8 cellular contexts compared by ENCODE assay signal in the genomic region with DNA sequence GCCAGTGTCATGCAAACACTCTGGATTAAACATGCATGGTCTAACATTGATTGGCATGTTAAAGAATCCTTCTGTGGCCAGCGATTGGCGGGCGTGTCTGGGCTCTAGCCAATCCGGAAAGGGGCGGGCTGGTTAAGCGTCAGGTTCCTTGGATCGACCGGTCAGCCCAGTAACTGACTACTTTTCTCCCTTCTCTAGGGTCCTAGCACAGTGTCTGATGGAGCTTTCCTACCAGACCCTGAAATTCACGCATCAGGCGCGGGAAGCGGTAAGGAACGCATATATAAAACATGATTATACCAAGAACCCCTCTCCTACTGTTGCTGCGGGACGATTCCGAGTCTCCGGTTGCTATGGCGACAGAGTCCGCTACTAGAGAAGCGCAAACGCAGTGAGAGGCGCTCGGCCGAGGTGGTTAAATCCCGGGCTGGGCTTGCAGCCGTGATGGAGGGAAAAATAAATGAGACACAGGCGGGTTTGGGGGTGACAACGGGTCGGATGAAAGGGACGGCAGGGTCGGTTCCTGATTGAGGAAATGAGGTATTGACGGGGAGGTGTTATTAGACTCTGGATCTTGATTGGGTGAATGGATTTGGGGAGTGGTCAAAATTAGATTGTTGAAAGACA. TPM values are rescaled to one million over a fixed set of nuclear protein-coding genes. Genes with fewer than 3 reads are reported as not detected.
DNase-seq lines count a peak whose midpoint lies in the region; TF ChIP-seq lines count a peak whose summit lies in the region.

No MANE protein-coding gene starts in this region.

- DNase-seq in HEK293T (ENCODE audit: extremely low spot score) (peak; percentile 83), NCI-H1694 (lab: John Stamatoyannopoulos, UW) (peak; percentile 6), ecto neural progenitor cell (ENCODE audit: low spot score) (peak; percentile 92), lower leg skin (ENCODE audit: low spot score in 2 of 2) (peak; percentile 61 to 92), NCI-H1092 (lab: John Stamatoyannopoulos, UW) (no peak)
- peak; percentile 37 to 46 for DNase-seq in activated CD4-positive, alpha-beta T cell treated with anti-CD3 and anti-CD28 coated beads for 24 hours (ENCODE audit: low read depth in 2 of 2)
- peak; percentile 47 to 50 for DNase-seq in stimulated activated CD4-positive, alpha-beta T cell treated with anti-CD3 and anti-CD28 coated beads, Interleukin-2, amount 100 ng/mL, for 48 hours

- H3K4me3 ChIP-seq in GM08714 (ENCODE audit: low read length), result peak overlapping the region; percentile 80
- peak overlapping the region; percentile 38 for H3K4me3 ChIP-seq in lower leg skin (ENCODE audit: low read depth, poor library complexity, severe bottlenecking)

- POLR2A ChIA-PET in HEK293T (lab: Yijun Ruan, JAX), result no interaction called here

- intact Hi-C loops in lower leg skin (cut with DNase I; ENCODE audit: low total_unique reads), result no loop called here

- no peak for TF ChIP-seq POLR2A in lower leg skin (IDR thresholded peaks at IDR 0.05)

- no peak for TF ChIP-seq CTCF in lower leg skin (IDR thresholded peaks at IDR 0.05)

- WGBS in lower leg skin, 2 donors, result 0 to 3% methylated on average over 32 of the region's 32 CpGs

- CTCF ChIA-PET in HEK293T (lab: Yijun Ruan, JAX), result interaction anchor here (0.6 kb wide), 1 partner anchor 233 kb away, joined by 3 read pairs; no protein-coding TSS in a partner anchor

TF ChIP-seq in HEK293T, 16 proteins besides CTCF, POLR2A, EP300 and RAD21:
- TF ChIP-seq L3MBTL2 (conservative IDR thresholded peaks at IDR 0.05) (0 out of 2 replicates have a peak, but pooled peaks have one; percentile 9), SUZ12 (IDR thresholded peaks at IDR 0.05) (no peak), PKNOX1 (IDR thresholded peaks at IDR 0.05) (peak; percentile 98)

RNA-seq across cellular contexts. Expression of gene KATNAL2, which starts 29.4 kb away (rescaled TPM):
- 1 to 10 TPM; 1.1 to 5.6 (median 4.5) TPM for total RNA-seq in lower leg skin

RNA-seq across cellular contexts. Expression of gene PIAS2, which starts 29.5 kb away (rescaled TPM):
- 10 to 100 TPM in 2 of 4 donors, 1 to 10 TPM in 2; 6.3 to 12.7 (median 10.6) TPM for total RNA-seq in lower leg skin
